ENCODE assay signal across 8 cellular contexts in the genomic region with DNA sequence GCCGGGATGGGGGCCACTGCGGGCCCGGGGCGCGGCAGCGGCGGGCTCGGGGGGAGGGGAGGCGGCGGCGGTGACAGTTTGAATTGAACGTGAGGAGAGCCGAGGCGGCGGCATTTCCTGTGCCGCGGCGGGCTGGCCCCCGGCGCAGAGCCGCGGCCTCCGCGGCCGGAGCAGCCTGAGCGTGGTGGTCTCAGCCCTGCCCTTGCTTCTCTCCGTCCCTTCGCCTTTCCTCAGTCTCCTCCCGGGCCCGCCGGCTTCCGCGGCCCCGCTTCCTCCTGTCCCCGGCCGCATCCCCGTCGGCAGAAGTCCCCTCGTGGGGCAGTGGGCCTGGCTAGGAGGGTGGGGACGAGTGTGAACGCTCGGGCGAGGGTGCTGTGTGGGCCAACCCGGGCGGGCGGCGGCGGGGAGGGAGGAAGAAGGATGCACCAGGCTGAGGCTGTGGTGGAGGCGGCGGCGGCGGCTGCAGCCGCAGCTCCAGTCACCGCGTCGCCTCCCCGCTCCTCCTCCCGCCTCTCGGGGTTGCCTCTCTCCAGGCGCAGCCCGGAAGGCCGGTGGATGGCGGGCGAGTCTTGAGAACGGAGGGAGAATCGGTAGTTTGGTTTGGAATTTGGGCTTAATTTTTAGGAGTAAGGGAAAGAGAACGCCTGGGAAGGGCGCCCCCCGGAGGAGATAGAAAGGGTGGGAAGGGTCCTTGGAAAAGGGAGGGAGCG. TPM values are rescaled to one million over a fixed set of nuclear protein-coding genes. Genes with fewer than 3 reads are reported as not detected.
DNase-seq lines count a peak whose midpoint lies in the region; TF ChIP-seq lines count a peak whose summit lies in the region.

No MANE protein-coding gene starts in this region.

- peak overlapping the region; percentile 97 for H3K4me3 ChIP-seq in H7 (ENCODE audit: insufficient read depth, low read depth, low read length)
- H3K4me3 ChIP-seq in Loucy (ENCODE audit: low read length, poor library complexity, severe bottlenecking): peak overlapping the region; percentile 86
- H3K4me3 ChIP-seq in cardiac muscle cell: peak overlapping the region; percentile 69

- peak overlapping the region; percentile 90 for H3K9ac ChIP-seq in Loucy (ENCODE audit: low read depth, low read length, poor library complexity, severe bottlenecking)

- no peaks in the 10 kb centered on the region for H3K27me3 Mint-ChIP-seq in activated naive CD8-positive, alpha-beta T cell treated with anti-CD3 and anti-CD28 coated beads for 36 hours
- H3K27me3 Mint-ChIP-seq in type B pancreatic cell: no peaks in the 10 kb centered on the region

- H3K36me3 Mint-ChIP-seq in activated naive CD8-positive, alpha-beta T cell treated with anti-CD3 and anti-CD28 coated beads for 36 hours: peaks cover 32% of the 10 kb centered on the region
- H3K36me3 Mint-ChIP-seq in type B pancreatic cell: peaks cover 14% of the 10 kb centered on the region

- H3K9me3 ChIP-seq in Loucy (ENCODE audit: insufficient read depth, low read depth, low read length) (no peaks in the 10 kb centered on the region), cardiac muscle cell (ENCODE audit: low read depth) (no peaks in the 10 kb centered on the region)

- H3K4me1 ChIP-seq in Loucy (ENCODE audit: insufficient read depth, low read length, poor library complexity, severe bottlenecking): peaks cover 53% of the 10 kb centered on the region
- peaks cover 33% of the 10 kb centered on the region for H3K4me1 ChIP-seq in cardiac muscle cell (ENCODE audit: low read depth)

- H3F3A ChIP-seq in Loucy (ENCODE audit: low read depth): no peaks in the 10 kb centered on the region

- peak overlapping the region; percentile 99 for H3K27ac ChIP-seq in cardiac muscle cell

- TF ChIP-seq CTCF in Loucy (conservative IDR thresholded peaks at IDR 0.05; ENCODE audit: low read length): peak; percentile 61
- peak; percentile 73 for TF ChIP-seq CTCF in cardiac muscle cell (IDR thresholded peaks at IDR 0.05; ENCODE audit: low read depth, low read length)
- TF ChIP-seq CTCF in type B pancreatic cell (conservative IDR thresholded peaks at IDR 0.05): peak; percentile 85

- H3K36me3 ChIP-seq in H7 (replicated peaks; ENCODE audit: control insufficient read depth, insufficient read depth, low read length): no peaks in the 10 kb centered on the region
- H3K36me3 ChIP-seq in Loucy (ENCODE audit: insufficient read depth, low read length): no peaks in the 10 kb centered on the region
- H3K36me3 ChIP-seq in cardiac muscle cell: no peaks in the 10 kb centered on the region

- H3K9me3 Mint-ChIP-seq in activated naive CD8-positive, alpha-beta T cell treated with anti-CD3 and anti-CD28 coated beads for 36 hours: no peaks in the 10 kb centered on the region
- no peaks in the 10 kb centered on the region for H3K9me3 Mint-ChIP-seq in type B pancreatic cell

- H2AFZ ChIP-seq in Loucy (ENCODE audit: low read length): peak overlapping the region; percentile 71

- peak overlapping the region; percentile 97 for H3K27ac Mint-ChIP-seq in activated naive CD8-positive, alpha-beta T cell treated with anti-CD3 and anti-CD28 coated beads for 36 hours
- peak overlapping the region; percentile 99 for H3K27ac Mint-ChIP-seq in type B pancreatic cell

- peak overlapping the region; percentile 98 for H3K4me3 Mint-ChIP-seq in activated naive CD8-positive, alpha-beta T cell treated with anti-CD3 and anti-CD28 coated beads for 36 hours
- H3K4me3 Mint-ChIP-seq in type B pancreatic cell: peak overlapping the region; percentile 98

- H3K4me1 Mint-ChIP-seq in activated naive CD8-positive, alpha-beta T cell treated with anti-CD3 and anti-CD28 coated beads for 36 hours: peaks cover 42% of the 10 kb centered on the region
- H3K4me1 Mint-ChIP-seq in type B pancreatic cell (ENCODE audit: unreplicated experiment): peaks cover 38% of the 10 kb centered on the region

- peaks cover 61% of the 10 kb centered on the region for H3K79me2 ChIP-seq in Loucy (ENCODE audit: insufficient read depth, low read length)

- H3K4me2 ChIP-seq in Loucy (ENCODE audit: low read depth, low read length, poor library complexity, severe bottlenecking): peak overlapping the region; percentile 98

- no peaks in the 10 kb centered on the region for H3K9me2 ChIP-seq in Loucy (replicated peaks; ENCODE audit: low read depth, low read length)

- peak; percentile 80 for DNase-seq in GM03348 (ENCODE audit: low spot score)
- DNase-seq in H7: peak; percentile 67
- DNase-seq in SKM-1 (lab: John Stamatoyannopoulos, UW; ENCODE audit: unreplicated experiment): peak; percentile 49
- peak; percentile 78 for DNase-seq in activated naive CD8-positive, alpha-beta T cell treated with anti-CD3 and anti-CD28 coated beads for 36 hours
- DNase-seq in cardiac muscle cell (ENCODE audit: low read depth in 1 of 2, low spot score in 1 of 2): peak; percentile 78 to 79
- DNase-seq in pons (ENCODE audit: low spot score): peak; percentile 84
- DNase-seq in type B pancreatic cell (ENCODE audit: extremely low spot score, unreplicated experiment): peak; percentile 81

- no peaks in the 10 kb centered on the region for H3K27me3 ChIP-seq in H7 (ENCODE audit: control insufficient read depth, insufficient read depth, low read length)
- no peaks in the 10 kb centered on the region for H3K27me3 ChIP-seq in Loucy (ENCODE audit: insufficient read depth, low read length, poor library complexity, severe bottlenecking)
- H3K27me3 ChIP-seq in cardiac muscle cell: no peaks in the 10 kb centered on the region

- peaks cover 48% of the 10 kb centered on the region for H4K20me1 ChIP-seq in Loucy (ENCODE audit: insufficient read depth, low read length, poor library complexity, severe bottlenecking)

RNA-seq across cellular contexts. Expression of gene SEPTIN7, which starts 0.7 kb away (rescaled TPM):
- 162 and 218 TPM in 2 replicates for total RNA-seq in H7 (2014; rRNA removed; shearing (Covaris generic))
- 100 to 1,000 TPM; 245 to 256 TPM for total RNA-seq in activated naive CD8-positive, alpha-beta T cell treated with anti-CD3 and anti-CD28 coated beads for 36 hours
- total RNA-seq in cardiac muscle cell (192 and 261 TPM in 2 replicates), type B pancreatic cell (ENCODE audit: low replicate concordance) (156 and 200 TPM in 2 replicates)
- 560 and 582 TPM in 2 replicates for polyA plus RNA-seq in cardiac muscle cell

Comparison
In these comparisons a context has a peak if more than half of its experiments do, and no peak if none do; other contexts are left out.
1. Peak in every context shown above with its lines: DNase-seq, H3K4me3 ChIP-seq and H3K27ac ChIP-seq.